10 cellular contexts compared by ENCODE assay signal in genomic region chr16:66517586-66518263, GRCh38. TPM values are rescaled to one million over a fixed set of nuclear protein-coding genes. Genes with fewer than 3 reads are reported as not detected.
A peak's percentile ranks its signal among the peaks of the same experiment; 100 is the strongest.
DNase-seq lines count a peak whose midpoint lies in the region; ATAC-seq lines count a peak whose summit lies in the region.
"Had no signal": no experiment of that assay in that cellular context is flagged by ENCODE, and none has a peak within 500 bp of the region (broad histone marks: within the 10 kb centered on the region; RNA-seq: fewer than 3 reads in every experiment).

No MANE protein-coding gene starts in this region.

- DNase-seq in activated T-helper 1 cell treated with anti-CD3 and anti-CD28 coated beads, Interleukin-12 subunit alpha, Interleukin-12 subunit beta, Interleukin-2, Interleukin-4 antibody, amounts not matched to agents 30 ng/mL and 10 ng/mL and 1 ng/mL, durations not matched to agents 14 hours and 24 hours and 36 hours (ENCODE audit: low spot score): no peak
- no peak for DNase-seq in stimulated activated naive B cell treated with anti-CD40 and anti-IgM and Interleukin-4, amounts not matched to agents 10 μg/mL and 1 μg/mL and 100 μg/mL, for 72 hours
- DNase-seq in DMS79 treated with DMSO at 0.1 percent for 48 hours (lab: John Stamatoyannopoulos, UW) (no peak), hippocampal formation (lab: John Stamatoyannopoulos, UW) (no peak), NCI-H1417 treated with DMSO at 0.1 percent for 48 hours (lab: John Stamatoyannopoulos, UW) (no peak)
- DNase-seq in effector CD4-positive, alpha-beta T cell: no peak
- DNase-seq: activated gamma-delta T cell, NCI-H2081 treated with DMSO at 0.1 percent for 48 hours had no signal

- intact Hi-C loops in activated T-helper 1 cell treated with anti-CD3 and anti-CD28 coated beads, Interleukin-12 subunit alpha, Interleukin-12 subunit beta, Interleukin-2, Interleukin-4 antibody, amounts not matched to agents 30 ng/mL and 10 ng/mL and 1 ng/mL, durations not matched to agents 14 hours and 24 hours and 36 hours (cut with micrococcal nuclease): loop anchor here (1.0 to 2.0 kb wide), 5 partner anchors 8 to 356 kb away; partner anchors contain the start of gene CMTM3

- peaks cover 16% of the 10 kb centered on the region for H3K36me3 Mint-ChIP-seq in activated T-helper 1 cell treated with anti-CD3 and anti-CD28 coated beads, Interleukin-12 subunit alpha, Interleukin-12 subunit beta, Interleukin-2, Interleukin-4 antibody, amounts not matched to agents 30 ng/mL and 10 ng/mL and 1 ng/mL, durations not matched to agents 14 hours and 24 hours and 36 hours (ENCODE audit: low read depth)
- peaks cover 0 to 7% of the 10 kb centered on the region in 2 donors for H3K36me3 Mint-ChIP-seq in stimulated activated naive B cell treated with anti-CD40 and anti-IgM and Interleukin-4, amounts not matched to agents 10 μg/mL and 1 μg/mL and 100 μg/mL, for 72 hours

- H3K9me3 Mint-ChIP-seq in activated T-helper 1 cell treated with anti-CD3 and anti-CD28 coated beads, Interleukin-12 subunit alpha, Interleukin-12 subunit beta, Interleukin-2, Interleukin-4 antibody, amounts not matched to agents 30 ng/mL and 10 ng/mL and 1 ng/mL, durations not matched to agents 14 hours and 24 hours and 36 hours: no peaks in the 10 kb centered on the region
- H3K9me3 Mint-ChIP-seq in stimulated activated naive B cell treated with anti-CD40 and anti-IgM and Interleukin-4, amounts not matched to agents 10 μg/mL and 1 μg/mL and 100 μg/mL, for 72 hours: no peaks in the 10 kb centered on the region

- H3K27me3 ChIP-seq in HUES48 (ENCODE audit: control insufficient read depth, insufficient read depth, low read length) (no peaks in the 10 kb centered on the region), layer of hippocampus (ENCODE audit: control insufficient read depth, insufficient read depth, low read length) (no peaks in the 10 kb centered on the region)

- H3K4me1 ChIP-seq in HUES48 (ENCODE audit: control insufficient read depth, insufficient read depth, low read length): peaks cover 9% of the 10 kb centered on the region

- H3K9me3 ChIP-seq in HUES48 (ENCODE audit: control insufficient read depth, insufficient read depth, low read length): no peaks in the 10 kb centered on the region

- H3K4me1 Mint-ChIP-seq in activated T-helper 1 cell treated with anti-CD3 and anti-CD28 coated beads, Interleukin-12 subunit alpha, Interleukin-12 subunit beta, Interleukin-2, Interleukin-4 antibody, amounts not matched to agents 30 ng/mL and 10 ng/mL and 1 ng/mL, durations not matched to agents 14 hours and 24 hours and 36 hours (ENCODE audit: low read depth): peaks cover 83% of the 10 kb centered on the region
- peaks cover 62 to 78% of the 10 kb centered on the region in 2 donors for H3K4me1 Mint-ChIP-seq in stimulated activated naive B cell treated with anti-CD40 and anti-IgM and Interleukin-4, amounts not matched to agents 10 μg/mL and 1 μg/mL and 100 μg/mL, for 72 hours

- no peak overlapping the region for H3K4me3 ChIP-seq in HUES48 (ENCODE audit: low read depth, low read length)

- ATAC-seq in stimulated activated naive B cell treated with anti-CD40 and anti-IgM and Interleukin-4, amounts not matched to agents 10 μg/mL and 1 μg/mL and 100 μg/mL, for 72 hours (replicated peaks): no peak

- no peaks in the 10 kb centered on the region for H3K36me3 ChIP-seq in HUES48 (ENCODE audit: control insufficient read depth, insufficient read depth, low read length)

- H3K9ac ChIP-seq in HUES48 (ENCODE audit: low read depth, low read length): no peak overlapping the region

- peak overlapping the region; percentile 99 for H3K27ac Mint-ChIP-seq in activated T-helper 1 cell treated with anti-CD3 and anti-CD28 coated beads, Interleukin-12 subunit alpha, Interleukin-12 subunit beta, Interleukin-2, Interleukin-4 antibody, amounts not matched to agents 30 ng/mL and 10 ng/mL and 1 ng/mL, durations not matched to agents 14 hours and 24 hours and 36 hours
- H3K27ac Mint-ChIP-seq in stimulated activated naive B cell treated with anti-CD40 and anti-IgM and Interleukin-4, amounts not matched to agents 10 μg/mL and 1 μg/mL and 100 μg/mL, for 72 hours: peak overlapping the region; percentile 95

- H3K27ac ChIP-seq in HUES48 (ENCODE audit: low read depth, low read length) (peak overlapping the region; percentile 71), layer of hippocampus (ENCODE audit: low read depth, low read length) (peak overlapping the region; percentile 98)

- H3K27me3 Mint-ChIP-seq in activated T-helper 1 cell treated with anti-CD3 and anti-CD28 coated beads, Interleukin-12 subunit alpha, Interleukin-12 subunit beta, Interleukin-2, Interleukin-4 antibody, amounts not matched to agents 30 ng/mL and 10 ng/mL and 1 ng/mL, durations not matched to agents 14 hours and 24 hours and 36 hours (ENCODE audit: insufficient read depth): peaks cover 2% of the 10 kb centered on the region
- no peaks in the 10 kb centered on the region for H3K27me3 Mint-ChIP-seq in stimulated activated naive B cell treated with anti-CD40 and anti-IgM and Interleukin-4, amounts not matched to agents 10 μg/mL and 1 μg/mL and 100 μg/mL, for 72 hours

- H3K4me3 Mint-ChIP-seq in activated T-helper 1 cell treated with anti-CD3 and anti-CD28 coated beads, Interleukin-12 subunit alpha, Interleukin-12 subunit beta, Interleukin-2, Interleukin-4 antibody, amounts not matched to agents 30 ng/mL and 10 ng/mL and 1 ng/mL, durations not matched to agents 14 hours and 24 hours and 36 hours: peak overlapping the region; percentile 88
- H3K4me3 Mint-ChIP-seq in stimulated activated naive B cell treated with anti-CD40 and anti-IgM and Interleukin-4, amounts not matched to agents 10 μg/mL and 1 μg/mL and 100 μg/mL, for 72 hours: peak overlapping the region; percentile 78 to 82

RNA-seq across cellular contexts. Expression of gene TK2, which starts 32.2 kb away (rescaled TPM):
- 7.3 and 8.4 TPM in 2 replicates for total RNA-seq in activated T-helper 1 cell treated with anti-CD3 and anti-CD28 coated beads, Interleukin-12 subunit alpha, Interleukin-12 subunit beta, Interleukin-2, Interleukin-4 antibody, amounts not matched to agents 30 ng/mL and 10 ng/mL and 1 ng/mL, durations not matched to agents 14 hours and 24 hours and 36 hours

RNA-seq across cellular contexts. Expression of gene CKLF, which starts 34.7 kb away (rescaled TPM):
- total RNA-seq in activated T-helper 1 cell treated with anti-CD3 and anti-CD28 coated beads, Interleukin-12 subunit alpha, Interleukin-12 subunit beta, Interleukin-2, Interleukin-4 antibody, amounts not matched to agents 30 ng/mL and 10 ng/mL and 1 ng/mL, durations not matched to agents 14 hours and 24 hours and 36 hours: 153 and 159 TPM in 2 replicates

RNA-seq across cellular contexts. Expression of gene CMTM1, which starts 48.5 kb away (rescaled TPM):
- 12.5 and 13.9 TPM in 2 replicates for total RNA-seq in activated T-helper 1 cell treated with anti-CD3 and anti-CD28 coated beads, Interleukin-12 subunit alpha, Interleukin-12 subunit beta, Interleukin-2, Interleukin-4 antibody, amounts not matched to agents 30 ng/mL and 10 ng/mL and 1 ng/mL, durations not matched to agents 14 hours and 24 hours and 36 hours
